8 cellular contexts compared by ENCODE assay signal in the genomic region with DNA sequence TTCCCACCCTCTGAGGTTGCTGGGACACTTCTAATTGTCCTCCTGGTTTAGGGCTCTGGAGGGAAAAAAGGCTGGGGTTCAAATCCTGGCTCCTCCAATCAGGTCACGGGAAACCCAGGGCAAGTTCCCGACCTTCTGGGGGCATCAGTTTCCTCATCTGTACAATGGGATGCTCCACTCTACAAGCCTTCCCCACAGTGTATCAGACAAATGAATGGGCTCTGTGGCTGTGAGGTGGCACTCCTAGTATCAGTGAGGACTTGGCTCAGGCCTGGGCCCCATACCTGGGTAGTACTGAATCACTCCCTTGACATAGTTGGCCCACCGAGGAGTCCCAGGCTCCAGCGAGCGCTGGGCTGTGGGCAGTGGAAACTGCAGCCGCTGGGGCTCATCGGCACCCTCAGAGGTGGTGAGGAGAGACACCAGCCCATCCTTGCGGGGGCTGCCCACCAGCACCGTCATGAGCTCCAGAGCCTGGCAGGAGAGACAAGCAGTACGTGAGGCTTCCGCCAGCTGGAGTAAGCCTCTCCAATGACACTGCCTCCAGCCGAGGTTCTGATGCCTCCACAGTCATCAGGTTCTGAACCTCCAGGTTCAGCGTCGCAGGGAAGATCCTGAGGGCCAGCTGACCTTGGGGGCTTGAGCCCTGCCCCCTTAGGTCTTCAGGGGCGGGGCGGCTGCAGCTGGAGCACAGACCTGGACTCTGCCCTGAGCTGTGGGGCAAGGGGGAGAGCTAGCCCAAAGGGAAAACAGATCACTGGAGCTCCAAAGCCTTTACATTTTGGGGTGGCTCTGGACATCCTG. TPM values are rescaled to one million over a fixed set of nuclear protein-coding genes. Genes with fewer than 3 reads are reported as not detected.
DNase-seq lines count a peak whose midpoint lies in the region; ATAC-seq, FAIRE-seq and TF ChIP-seq lines count a peak whose summit lies in the region.

No MANE protein-coding gene starts in this region.

- no peaks in the 10 kb centered on the region for H3K27me3 ChIP-seq in CD4-positive, CD25-positive, alpha-beta regulatory T cell (ENCODE audit: control insufficient read depth, insufficient read depth, low read length)
- H3K27me3 ChIP-seq in OCI-LY1 (ENCODE audit: insufficient read depth, low read length) (no peaks in the 10 kb centered on the region), endothelial cell of umbilical vein (ENCODE audit: control insufficient read depth in 2 of 2, insufficient read depth in 2 of 2, low read length in 2 of 2) (no peaks in the 10 kb centered on the region), neuron (ENCODE audit: insufficient read depth, low read length) (no peaks in the 10 kb centered on the region)

- H3K9ac ChIP-seq in OCI-LY1 (ENCODE audit: low read length) (peak overlapping the region; percentile 73), endothelial cell of umbilical vein (replicated peaks; ENCODE audit: extremely low read depth, insufficient read depth, low read length) (peak overlapping the region; percentile 69)

- no TSS peak for BruUV-seq in endothelial cell of umbilical vein (replicated peaks; lab: Mats Ljungman, UMichigan)

- TF ChIP-seq CTCF in OCI-LY1 (IDR thresholded peaks at IDR 0.05; ENCODE audit: low read length) (no peak), endothelial cell of umbilical vein (IDR thresholded peaks at IDR 0.05; ENCODE audit: extremely low read depth in 1 of 2, insufficient read depth in 1 of 2, low read depth in 1 of 2, low read length in 2 of 2) (no peak)

- H3K27me3 Mint-ChIP-seq in CD4-positive, CD25-positive, alpha-beta regulatory T cell, result peaks cover 4% of the 10 kb centered on the region

- H3K27ac Mint-ChIP-seq in CD4-positive, CD25-positive, alpha-beta regulatory T cell, result peak overlapping the region in 2 of 3 donors; percentile 32 to 55

- no peaks in the 10 kb centered on the region for H4K20me1 ChIP-seq in OCI-LY1 (ENCODE audit: insufficient read depth, low read length)
- H4K20me1 ChIP-seq in endothelial cell of umbilical vein (replicated peaks; ENCODE audit: control insufficient read depth, extremely low read depth, insufficient read depth, low read length), result no peaks in the 10 kb centered on the region

- no peak for TF ChIP-seq POLR2A in endothelial cell of umbilical vein (IDR thresholded peaks at IDR 0.05; ENCODE audit: low read depth, low read length)
- TF ChIP-seq POLR2A in GM12892 (IDR thresholded peaks at IDR 0.05; ENCODE audit: low read depth, low read length), result no peak

- peak overlapping the region; percentile 32 for H3K4me3 ChIP-seq in CD4-positive, CD25-positive, alpha-beta regulatory T cell (ENCODE audit: low read depth, low read length)
- H3K4me3 ChIP-seq in OCI-LY1 (ENCODE audit: low read depth, low read length, poor library complexity, severe bottlenecking) (peak overlapping the region; percentile 71), endothelial cell of umbilical vein (replicated peaks in 1 of 3; ENCODE audit: insufficient read depth in 1 of 3, low read depth in 1 of 3, low read length in 3 of 3) (peak overlapping the region; percentile 44 to 62 (median 53)), neuron (ENCODE audit: low read length) (peak overlapping the region; percentile 54)

- H3K9me3 ChIP-seq in CD4-positive, CD25-positive, alpha-beta regulatory T cell (ENCODE audit: control insufficient read depth in 2 of 2, low read length in 2 of 2), result no peaks in the 10 kb centered on the region
- H3K9me3 ChIP-seq in OCI-LY1 (ENCODE audit: low read length), result no peaks in the 10 kb centered on the region
- no peaks in the 10 kb centered on the region for H3K9me3 ChIP-seq in endothelial cell of umbilical vein (replicated peaks; ENCODE audit: control insufficient read depth, insufficient read depth, low read length)
- no peaks in the 10 kb centered on the region for H3K9me3 ChIP-seq in neuron (ENCODE audit: low read length)

- no peaks in the 10 kb centered on the region for H3K9me2 ChIP-seq in OCI-LY1 (ENCODE audit: low read depth, low read length)

- FAIRE-seq in endothelial cell of umbilical vein (lab: Jason Lieb, UNC) (no peak), GM12892 (lab: Jason Lieb, UNC) (no peak)

- POLR2A ChIA-PET in endothelial cell of umbilical vein (lab: Charles Lee), result interaction anchor here (2.8 to 3.0 kb wide), 2 partner anchors 11 to 16 kb away, joined by 19 to 24 read pairs; a partner anchor contains a TSS

- peaks cover 19% of the 10 kb centered on the region for H3K4me1 ChIP-seq in CD4-positive, CD25-positive, alpha-beta regulatory T cell (ENCODE audit: control insufficient read depth, insufficient read depth, low read length, poor library complexity, severe bottlenecking)
- H3K4me1 ChIP-seq in OCI-LY1 (ENCODE audit: insufficient read depth, low read length, severe bottlenecking) (peaks cover 11% of the 10 kb centered on the region), endothelial cell of umbilical vein (ENCODE audit: control insufficient read depth, extremely low read depth, insufficient read depth, low read length) (peaks cover 11% of the 10 kb centered on the region), neuron (ENCODE audit: insufficient read depth, low read length) (peaks cover 9% of the 10 kb centered on the region)

- peaks cover 0 to 29% (median 0%) of the 10 kb centered on the region in 4 donors for H3K4me1 Mint-ChIP-seq in CD4-positive, CD25-positive, alpha-beta regulatory T cell

- DNase-seq in CD4-positive, CD25-positive, alpha-beta regulatory T cell, result no peak
- no peak for DNase-seq in endothelial cell of umbilical vein (ENCODE audit: low read depth, low spot score)
- no peak for DNase-seq in T-helper 9 cell
- no peak for DNase-seq in hepatic stellate cell (ENCODE audit: low spot score)
- DNase-seq in GM12892 (ENCODE audit: insufficient read length), result no peak

- dilution Hi-C loops in endothelial cell of umbilical vein (cut with MboI; ENCODE audit: extremely low pct_ligation_motif_present, low sequenced_read_pairs), result no loop called here

- H3K79me2 ChIP-seq in OCI-LY1 (ENCODE audit: insufficient read depth, low read length), result no peaks in the 10 kb centered on the region
- no peaks in the 10 kb centered on the region for H3K79me2 ChIP-seq in endothelial cell of umbilical vein (ENCODE audit: control insufficient read depth, insufficient read depth, low read length)

- no peaks in the 10 kb centered on the region for H3K9me3 Mint-ChIP-seq in CD4-positive, CD25-positive, alpha-beta regulatory T cell

- H3K4me3 Mint-ChIP-seq in CD4-positive, CD25-positive, alpha-beta regulatory T cell, result peak overlapping the region; percentile 58 to 83 (median 76)

- H3K9me1 ChIP-seq in endothelial cell of umbilical vein (replicated peaks; ENCODE audit: control insufficient read depth, extremely low read depth, insufficient read depth, low read length), result no peaks in the 10 kb centered on the region

- CTCF ChIA-PET in endothelial cell of umbilical vein (lab: Charles Lee), result interaction anchor here (0.6 to 4.8 kb wide), 21 partner anchors 10 to 132 kb away, joined by 3 to 27 read pairs (median 6); a partner anchor contains a TSS

- intact Hi-C loops in endothelial cell of umbilical vein (cut with micrococcal nuclease), result loop anchor here (1.0 kb wide), 1 partner anchor 63 kb away; no protein-coding TSS in a partner anchor

- H3K4me2 ChIP-seq in OCI-LY1 (ENCODE audit: low read length) (peak overlapping the region; percentile 90), endothelial cell of umbilical vein (ENCODE audit: insufficient read depth, low read length) (peak overlapping the region; percentile 77)

- H2AFZ ChIP-seq in OCI-LY1 (ENCODE audit: low read length) (no peak overlapping the region), endothelial cell of umbilical vein (ENCODE audit: low read depth, low read length) (peak overlapping the region; percentile 94), neuron (ENCODE audit: low read depth, low read length) (peak overlapping the region; percentile 98)

- H3K27ac ChIP-seq in CD4-positive, CD25-positive, alpha-beta regulatory T cell (ENCODE audit: insufficient read depth, low read length, poor library complexity, severe bottlenecking), result peak overlapping the region; percentile 69
- H3K27ac ChIP-seq in OCI-LY1 (ENCODE audit: low read depth, low read length, poor library complexity, severe bottlenecking) (no peak overlapping the region), endothelial cell of umbilical vein (ENCODE audit: insufficient read depth, low read depth, low read length) (no peak overlapping the region)

- no peak for ATAC-seq in CD4-positive, CD25-positive, alpha-beta regulatory T cell (ENCODE audit: low read depth in 2 of 2)
- no peak for ATAC-seq in GM19455 (IDR thresholded peaks at IDR 0.05; ENCODE audit: unreplicated experiment)

- no peaks in the 10 kb centered on the region for H3K36me3 ChIP-seq in CD4-positive, CD25-positive, alpha-beta regulatory T cell (ENCODE audit: control insufficient read depth, insufficient read depth, low read length)
- H3K36me3 ChIP-seq in OCI-LY1 (ENCODE audit: insufficient read depth, low read length) (no peaks in the 10 kb centered on the region), endothelial cell of umbilical vein (ENCODE audit: control insufficient read depth in 2 of 2, extremely low read depth in 1 of 2, insufficient read depth in 2 of 2, low read length in 2 of 2) (no peaks in the 10 kb centered on the region), neuron (ENCODE audit: insufficient read depth, low read length) (no peaks in the 10 kb centered on the region)

- no peaks in the 10 kb centered on the region for H3K36me3 Mint-ChIP-seq in CD4-positive, CD25-positive, alpha-beta regulatory T cell

- no peaks in the 10 kb centered on the region for H3F3A ChIP-seq in OCI-LY1 (ENCODE audit: insufficient read depth, low read length)

RNA-seq across cellular contexts. Expression of a gene that starts 1.2 kb away (rescaled TPM):
- 9.1 TPM for total RNA-seq in CD4-positive, CD25-positive, alpha-beta regulatory T cell
- 10 to 100 TPM; 18.7 to 24.3 (median 21.9) TPM for polyA plus RNA-seq in CD4-positive, CD25-positive, alpha-beta regulatory T cell
- 45.8 and 47.0 TPM in 2 replicates for total RNA-seq in endothelial cell of umbilical vein
- 63.7 and 90.1 TPM in 2 replicates for polyA plus RNA-seq in endothelial cell of umbilical vein
- 28.3 and 34.9 TPM in 2 replicates for polyA plus RNA-seq in endothelial cell of umbilical vein (2011; cell fraction: cytosol; rRNA removed)
- 29.7 and 38.8 TPM in 2 replicates for polyA plus RNA-seq in endothelial cell of umbilical vein (2011; cell fraction: nucleus; rRNA removed)
- 30.9 and 56.4 TPM in 2 replicates for polyA plus RNA-seq in endothelial cell of umbilical vein (2012)
- 14.1 and 22.7 TPM in 2 replicates for polyA minus RNA-seq in endothelial cell of umbilical vein
- polyA minus RNA-seq in endothelial cell of umbilical vein (2011; cell fraction: cytosol; rRNA and poly(A)+ RNA removed), result 30.7 TPM
- 6.7 and 12.7 TPM in 2 replicates for polyA minus RNA-seq in endothelial cell of umbilical vein (2011; cell fraction: nucleus; rRNA and poly(A)+ RNA removed)
- polyA plus RNA-seq in GM12892 (2012; ENCODE audit: missing spikeins), result 9.4 TPM

RNA-seq across cellular contexts. Expression of a gene that starts 20.8 kb away (rescaled TPM):
- 33.9 TPM for total RNA-seq in CD4-positive, CD25-positive, alpha-beta regulatory T cell
- polyA plus RNA-seq in CD4-positive, CD25-positive, alpha-beta regulatory T cell, result 10 to 100 TPM; 15.3 to 24.5 (median 23.0) TPM
- 23.2 and 25.9 TPM in 2 replicates for total RNA-seq in endothelial cell of umbilical vein
- 16.0 and 18.0 TPM in 2 replicates for polyA plus RNA-seq in endothelial cell of umbilical vein
- polyA plus RNA-seq in endothelial cell of umbilical vein (2011; cell fraction: cytosol; rRNA removed), result 11.7 and 12.6 TPM in 2 replicates
- 36.1 and 39.0 TPM in 2 replicates for polyA plus RNA-seq in endothelial cell of umbilical vein (2011; cell fraction: nucleus; rRNA removed)
- 12.7 and 14.2 TPM in 2 replicates for polyA plus RNA-seq in endothelial cell of umbilical vein (2012)
- polyA minus RNA-seq in endothelial cell of umbilical vein, result 29.5 and 43.8 TPM in 2 replicates
- polyA minus RNA-seq in endothelial cell of umbilical vein (2011; cell fraction: cytosol; rRNA and poly(A)+ RNA removed), result 8.2 TPM
- polyA minus RNA-seq in endothelial cell of umbilical vein (2011; cell fraction: nucleus; rRNA and poly(A)+ RNA removed), result 62.6 and 83.0 TPM in 2 replicates
- polyA plus RNA-seq in GM12892 (2012; ENCODE audit: missing spikeins), result 26.4 TPM

RNA-seq across cellular contexts. Expression of a gene that starts 42.6 kb away (rescaled TPM):
- not detected for total RNA-seq in CD4-positive, CD25-positive, alpha-beta regulatory T cell
- polyA plus RNA-seq in CD4-positive, CD25-positive, alpha-beta regulatory T cell, result under 1 TPM in 3 of 4 donors, not detected in 1; 0.28 to 0.60 (median 0.56) TPM
- 4.1 and 4.2 TPM in 2 replicates for total RNA-seq in endothelial cell of umbilical vein
- polyA plus RNA-seq in endothelial cell of umbilical vein, result 6.5 and 6.7 TPM in 2 replicates
- 1.7 and 3.7 TPM in 2 replicates for polyA plus RNA-seq in endothelial cell of umbilical vein (2011; cell fraction: cytosol; rRNA removed)
- 4.0 TPM in 2 replicates for polyA plus RNA-seq in endothelial cell of umbilical vein (2011; cell fraction: nucleus; rRNA removed)
- polyA plus RNA-seq in endothelial cell of umbilical vein (2012), result 1.6 and 9.5 TPM in 2 replicates
- 2.7 and 6.3 TPM in 2 replicates for polyA minus RNA-seq in endothelial cell of umbilical vein
- polyA minus RNA-seq in endothelial cell of umbilical vein (2011; cell fraction: cytosol; rRNA and poly(A)+ RNA removed), result 22.3 TPM
- 3.8 and 4.4 TPM in 2 replicates for polyA minus RNA-seq in endothelial cell of umbilical vein (2011; cell fraction: nucleus; rRNA and poly(A)+ RNA removed)
- polyA plus RNA-seq in GM12892 (2012; ENCODE audit: missing spikeins), result 1.1 TPM
